ENCODE assay signal across 13 cellular contexts in the genomic region with DNA sequence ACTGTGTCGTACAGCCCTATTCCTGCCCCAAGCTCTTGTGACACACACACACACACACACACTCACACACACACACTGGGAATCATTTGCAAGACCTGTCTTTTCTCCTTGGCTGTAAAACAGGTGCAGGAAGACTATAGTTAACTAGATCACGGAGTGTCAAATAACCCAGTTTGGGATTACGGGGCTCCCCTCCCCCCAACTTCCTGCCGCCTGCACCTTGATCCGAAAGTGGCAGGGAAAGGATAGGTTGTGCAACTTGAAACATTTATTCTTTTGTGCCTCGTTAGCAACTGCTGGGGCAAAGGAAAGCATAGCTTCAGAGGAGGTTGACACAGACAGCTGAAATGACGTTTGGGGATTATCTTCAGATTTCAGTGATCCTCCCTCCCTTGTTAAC.
"Had no signal": no experiment of that assay in that cellular context is flagged by ENCODE, and none has a peak within 500 bp of the region (broad histone marks: within the 10 kb centered on the region; RNA-seq: fewer than 3 reads in every experiment).

No MANE protein-coding gene starts in this region.

- H3K4me3 ChIP-seq: body of pancreas, coronary artery, left ventricle myocardium inferior, skin epidermis, thyroid gland had no signal

- H3K36me3 ChIP-seq: left ventricle myocardium inferior, thyroid gland had no signal

- ATAC-seq: activated naive CD4-positive, alpha-beta T cell treated with anti-CD3 and anti-CD28 coated beads, Interleukin-2, amount 50 U/mL, for 72 hours; body of pancreas had no signal

- H3K27me3 ChIP-seq: body of pancreas, thyroid gland had no signal

- DNase-seq: activated CD4-positive, CD25-positive, alpha-beta regulatory T cell; amniotic stem cell; body of pancreas; central memory CD4-positive, alpha-beta T cell; effector CD8-positive, alpha-beta T cell; left ventricle myocardium inferior; mesenchymal stem cell; thyroid gland had no signal

- H3K36me3 Mint-ChIP-seq: activated naive CD4-positive, alpha-beta T cell treated with anti-CD3 and anti-CD28 coated beads, Interleukin-2, amount 50 U/mL, for 72 hours had no signal

- H3K27ac ChIP-seq: body of pancreas, coronary artery, left ventricle myocardium inferior, parathyroid adenoma, skin epidermis, thyroid gland had no signal

- H3K4me1 ChIP-seq: parathyroid adenoma had no signal

- H3K27ac Mint-ChIP-seq: activated naive CD4-positive, alpha-beta T cell treated with anti-CD3 and anti-CD28 coated beads, Interleukin-2, amount 50 U/mL, for 72 hours; T-helper 1 cell treated with Interleukin-12 subunit alpha and Interleukin-12 subunit beta and Interleukin-4 antibody, amounts not matched to agents 30 μg/mL and 1 μg/mL, for 36 hours had no signal

- H3K79me2 ChIP-seq: parathyroid adenoma had no signal

- H2AFZ ChIP-seq: parathyroid adenoma had no signal

- H3K4me3 Mint-ChIP-seq: T-helper 1 cell treated with Interleukin-12 subunit alpha and Interleukin-12 subunit beta and Interleukin-4 antibody, amounts not matched to agents 30 μg/mL and 1 μg/mL, for 36 hours had no signal

- H3K9me3 ChIP-seq: body of pancreas, left ventricle myocardium inferior, thyroid gland had no signal

- H3K9me3 Mint-ChIP-seq: activated naive CD4-positive, alpha-beta T cell treated with anti-CD3 and anti-CD28 coated beads, Interleukin-2, amount 50 U/mL, for 72 hours; T-helper 1 cell treated with Interleukin-12 subunit alpha and Interleukin-12 subunit beta and Interleukin-4 antibody, amounts not matched to agents 30 μg/mL and 1 μg/mL, for 36 hours had no signal
